ENCODE assay signal across 1 cellular context in genomic region chr4:2786152-2786671, GRCh38.
TF ChIP-seq lines count a peak whose summit lies in the region.

No MANE protein-coding gene starts in this region.

TF ChIP-seq in GM23338, 12 proteins besides CTCF, POLR2A, EP300 and RAD21 (continued from another document):
- no peak for TF ChIP-seq ZNF462 (CRISPR knock-in tag; IDR thresholded peaks at IDR 0.05)
- no peak for TF ChIP-seq EZH2phosphoT487 (IDR thresholded peaks at IDR 0.05; ENCODE audit: unreplicated experiment)
- TF ChIP-seq CREB1 (CRISPR knock-in tag; IDR thresholded peaks at IDR 0.05; ENCODE audit: low read depth): no peak
- TF ChIP-seq REST (IDR thresholded peaks at IDR 0.05; ENCODE audit: unreplicated experiment): no peak
- no peak for TF ChIP-seq ZNF331 (CRISPR knock-in tag; IDR thresholded peaks at IDR 0.05; ENCODE audit: low read depth)
